ENCODE assay signal across 30 cellular contexts in genomic region chr18:40782731-40783130, GRCh38.
"Had no signal": no experiment of that assay in that cellular context is flagged by ENCODE, and none has a peak within 500 bp of the region (broad histone marks: within the 10 kb centered on the region; RNA-seq: fewer than 3 reads in every experiment).

No MANE protein-coding gene starts in this region.

- H3K4me3 ChIP-seq: ascending aorta, cardiac muscle cell had no signal

- H3K9me3 ChIP-seq: ascending aorta had no signal

- H3K36me3 ChIP-seq: ascending aorta, cardiac muscle cell had no signal

- H3K27me3 ChIP-seq: ascending aorta, cardiac muscle cell had no signal

- H3K27ac ChIP-seq: ascending aorta, cardiac muscle cell, VCaP had no signal

- H3K4me1 ChIP-seq: ascending aorta had no signal

- DNase-seq: activated B cell treated with CpG ODN at 0.5 μM for 24 hours; activated CD4-positive, alpha-beta memory T cell treated with anti-CD3 and anti-CD28 coated beads, Interleukin-2, amount 10 ng/mL, durations not matched to agents 7 days and 5 days; activated CD4-positive, alpha-beta T cell treated with anti-CD3 and anti-CD28 coated beads for 36 hours; activated CD4-positive, alpha-beta T cell treated with anti-CD3 and anti-CD28 coated beads for 48 hours; activated CD4-positive, alpha-beta T cell treated with anti-CD3 and anti-CD28 coated beads, Interleukin-2, amount 10 ng/mL, durations not matched to agents 7 days and 5 days; activated CD4-positive, alpha-beta T cell treated with anti-CD3 and anti-CD28 coated beads, Interleukin-2, amount 50 U/mL, for 48 hours; activated CD4-positive, CD25-positive, alpha-beta regulatory T cell treated with anti-CD3 and anti-CD28 coated beads, Interleukin-2, amount 50 U/mL, for 72 hours; activated CD8-positive, alpha-beta memory T cell treated with anti-CD3 and anti-CD28 coated beads for 24 hours; activated CD8-positive, alpha-beta memory T cell treated with anti-CD3 and anti-CD28 coated beads, Interleukin-2, amount 10 ng/mL, durations not matched to agents 7 days and 5 days; activated CD8-positive, alpha-beta memory T cell treated with anti-CD3 and anti-CD28 coated beads, Interleukin-2, amount 50 U/mL, for 48 hours; activated CD8-positive, alpha-beta T cell treated with anti-CD3 and anti-CD28 coated beads, Interleukin-2, amount 10 ng/mL, durations not matched to agents 7 days and 5 days; activated effector memory CD4-positive, alpha-beta T cell treated with Interleukin-2 at 50 U/mL for 16 hours; activated gamma-delta T cell; activated naive CD4-positive, alpha-beta T cell treated with anti-CD3 and anti-CD28 coated beads, Interleukin-2, amount 10 ng/mL, durations not matched to agents 7 days and 5 days; activated naive CD4-positive, alpha-beta T cell treated with Interleukin-2 at 50 U/mL for 16 hours; activated naive CD8-positive, alpha-beta T cell treated with anti-CD3 and anti-CD28 coated beads, Interleukin-2, amount 10 ng/mL, durations not matched to agents 7 days and 5 days; activated naive CD8-positive, alpha-beta T cell treated with anti-CD3 and anti-CD28 coated beads, Interleukin-2, amount 50 U/mL, for 24 hours; activated T-cell treated with anti-CD3 and anti-CD28 coated beads, Interleukin-2, amount 50 U/mL, for 24 hours; activated T-cell treated with anti-CD3 and anti-CD28 coated beads, Interleukin-2, amount 50 U/mL, for 48 hours; amygdala; anterior cingulate cortex; caudate nucleus; cerebellar nuclear complex; T-helper 2 cell; T-helper 9 cell had no signal

- FAIRE-seq: bronchial epithelial cell, TTC549 had no signal

- ATAC-seq: activated CD4-positive, alpha-beta T cell treated with anti-CD3 and anti-CD28 coated beads for 36 hours; activated CD8-positive, alpha-beta memory T cell treated with anti-CD3 and anti-CD28 coated beads, Interleukin-2, amount 10 ng/mL, durations not matched to agents 7 days and 5 days; activated CD8-positive, alpha-beta T cell treated with anti-CD3 and anti-CD28 coated beads, Interleukin-2, amount 10 ng/mL, durations not matched to agents 7 days and 5 days; activated naive CD8-positive, alpha-beta T cell treated with anti-CD3 and anti-CD28 coated beads, Interleukin-2, amount 50 U/mL, for 24 hours had no signal
